In genomic region chr12:94500831-94501567, GRCh38 we compare ENCODE assay signal across 1 cellular context.
A peak's percentile ranks its signal among the peaks of the same experiment; 100 is the strongest.
TF ChIP-seq lines count a peak whose summit lies in the region.

No MANE protein-coding gene starts in this region.

TF ChIP-seq in GM12878, 131 proteins besides CTCF, POLR2A, EP300 and RAD21 (continued from another document):
- no peak for TF ChIP-seq E2F8 (IDR thresholded peaks at IDR 0.05; ENCODE audit: low read depth, partially characterized antibody)
- TF ChIP-seq NFYA (IDR thresholded peaks at IDR 0.05; ENCODE audit: borderline replicate concordance, low read depth, low read length): no peak
- no peak for TF ChIP-seq BCL11A (IDR thresholded peaks at IDR 0.05; ENCODE audit: low read depth, low read length)
- no peak for TF ChIP-seq HDAC6 (IDR thresholded peaks at IDR 0.05; ENCODE audit: unreplicated experiment)
- no peak for TF ChIP-seq ZBTB11 (CRISPR knock-in tag; IDR thresholded peaks at IDR 0.05)
- no peak for TF ChIP-seq MYB (IDR thresholded peaks at IDR 0.05; ENCODE audit: borderline replicate concordance, low read depth, low read length)
- TF ChIP-seq NRF1 (conservative IDR thresholded peaks at IDR 0.05; ENCODE audit: low read depth, low read length): no peak
- peak; percentile 52 for TF ChIP-seq MTA2 (IDR thresholded peaks at IDR 0.05; ENCODE audit: low read depth)
- no peak for TF ChIP-seq SKIL (IDR thresholded peaks at IDR 0.05; ENCODE audit: low read depth, poor library complexity, severe bottlenecking)
- no peak for TF ChIP-seq PAX8 (IDR thresholded peaks at IDR 0.05)
- no peak for TF ChIP-seq MAX (IDR thresholded peaks at IDR 0.05; ENCODE audit: low read depth, low read length)
